In genomic region chr12:121812921-121813896, GRCh38 we compare ENCODE assay signal across 1 cellular context.
TF ChIP-seq lines count a peak whose summit lies in the region.

No MANE protein-coding gene starts in this region.

TF ChIP-seq in K562, 482 proteins besides CTCF, POLR2A, EP300 and RAD21:
- TF ChIP-seq NR1H2 (CRISPR knock-in tag; IDR thresholded peaks at IDR 0.05): no peak
- TF ChIP-seq ZNF551 (CRISPR knock-in tag; IDR thresholded peaks at IDR 0.05): no peak
- no peak for TF ChIP-seq NR4A1 (CRISPR knock-in tag; IDR thresholded peaks at IDR 0.05)
- no peak for TF ChIP-seq NR4A1 (tag; IDR thresholded peaks at IDR 0.05)
- TF ChIP-seq ZNF347 (CRISPR knock-in tag; IDR thresholded peaks at IDR 0.05; ENCODE audit: low read depth): no peak
- TF ChIP-seq ZFP36 (IDR thresholded peaks at IDR 0.05; ENCODE audit: low read depth, low read length, partially characterized antibody): peak; percentile 69
- TF ChIP-seq RBFOX2 (IDR thresholded peaks at IDR 0.05; ENCODE audit: low read depth, low read length): peak; percentile 10; the same call in 1 of the 2 replicates
- TF ChIP-seq TFAP4 (CRISPR knock-in tag; IDR thresholded peaks at IDR 0.05; ENCODE audit: borderline replicate concordance): 0 out of 2 replicates have a peak, but pooled peaks have one; percentile 13
- TF ChIP-seq CEBPB (tag; IDR thresholded peaks at IDR 0.05): peak; percentile 48; the same call in 1 of the 2 replicates
- TF ChIP-seq NR2C1 (IDR thresholded peaks at IDR 0.05): no peak
- TF ChIP-seq NR2C1 (tag; IDR thresholded peaks at IDR 0.05): peak; percentile 25; the same call in 1 of the 2 replicates
- TF ChIP-seq ZNF24 (IDR thresholded peaks at IDR 0.05): 0 out of 2 replicates have a peak, but pooled peaks have one; percentile 50
- peak; percentile 59 for TF ChIP-seq BCOR (IDR thresholded peaks at IDR 0.05)
- peak; percentile 76; the same call in 1 of the 2 replicates for TF ChIP-seq CEBPG (CRISPR knock-in tag; IDR thresholded peaks at IDR 0.05)
- peak in 1 of 2 experiments; percentile 33; a peak in 2 of 4 replicates for TF ChIP-seq CEBPG (tag; conservative IDR thresholded peaks at IDR 0.05 in 1 of 2, IDR thresholded peaks at IDR 0.05 in 1 of 2)
- no peak for TF ChIP-seq ZNF133 (CRISPR knock-in tag; IDR thresholded peaks at IDR 0.05)
- TF ChIP-seq KDM1A (IDR thresholded peaks at IDR 0.05): 0 out of 4 replicates have a peak, but pooled peaks of 1 of the 2 experiments have one; percentile 10
